ENCODE assay signal across 2 cellular contexts in the genomic region with DNA sequence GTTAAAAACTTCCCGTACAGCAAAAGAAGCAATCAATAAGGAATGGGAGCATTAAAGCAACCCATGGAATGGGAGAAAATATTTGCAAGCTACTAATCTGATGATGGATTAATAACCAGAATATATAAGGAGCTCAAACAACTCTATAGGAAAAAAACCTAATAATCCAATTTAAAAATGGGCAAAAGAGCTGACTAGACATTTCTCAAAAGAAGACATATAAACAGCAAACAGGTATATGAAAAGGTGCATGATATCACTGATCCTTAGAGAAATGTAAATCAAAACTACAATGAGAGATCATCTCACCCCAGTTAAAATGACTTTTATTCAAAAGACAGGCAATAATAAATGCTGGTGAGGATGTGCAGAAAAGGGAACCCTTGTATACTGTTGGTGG.
TF ChIP-seq lines count a peak whose summit lies in the region.

No MANE protein-coding gene starts in this region.

TF ChIP-seq in HepG2, 621 proteins besides CTCF, POLR2A, EP300 and RAD21:
- peak; percentile 90 for TF ChIP-seq MAFF (IDR thresholded peaks at IDR 0.05; ENCODE audit: low read depth, low read length)
- peak; percentile 87 to 94 for TF ChIP-seq MAFK (conservative IDR thresholded peaks at IDR 0.05 in 1 of 2, IDR thresholded peaks at IDR 0.05 in 1 of 2; ENCODE audit: low read length in 2 of 2)
- TF ChIP-seq, protein P1, sequence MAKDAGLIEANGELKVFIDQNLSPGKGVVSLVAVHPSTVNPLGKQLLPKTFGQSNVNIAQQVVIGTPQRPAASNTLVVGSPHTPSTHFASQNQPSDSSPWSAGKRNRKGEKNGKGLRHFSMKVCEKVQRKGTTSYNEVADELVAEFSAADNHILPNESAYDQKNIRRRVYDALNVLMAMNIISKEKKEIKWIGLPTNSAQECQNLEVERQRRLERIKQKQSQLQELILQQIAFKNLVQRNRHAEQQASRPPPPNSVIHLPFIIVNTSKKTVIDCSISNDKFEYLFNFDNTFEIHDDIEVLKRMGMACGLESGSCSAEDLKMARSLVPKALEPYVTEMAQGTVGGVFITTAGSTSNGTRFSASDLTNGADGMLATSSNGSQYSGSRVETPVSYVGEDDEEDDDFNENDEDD (CRISPR knock-in tag; IDR thresholded peaks at IDR 0.05; ENCODE audit: borderline replicate concordance) = no peak
- TF ChIP-seq KDM6A (CRISPR knock-in tag; IDR thresholded peaks at IDR 0.05; ENCODE audit: low read depth) = no peak
- TF ChIP-seq ZNF562 (CRISPR knock-in tag; IDR thresholded peaks at IDR 0.05; ENCODE audit: borderline replicate concordance) = no peak
- no peak for TF ChIP-seq ZNF883 (CRISPR knock-in tag; IDR thresholded peaks at IDR 0.05; ENCODE audit: not compliant biosample characterization)
- no peak for TF ChIP-seq RFX3 (CRISPR knock-in tag; IDR thresholded peaks at IDR 0.05)
TF ChIP-seq in HepG2: peak in this region for 2.

TF ChIP-seq in H1, 55 proteins besides CTCF, POLR2A, EP300 and RAD21:
- TF ChIP-seq PHF8 (conservative IDR thresholded peaks at IDR 0.05; ENCODE audit: low read depth, low read length) (no peak), MAFK (IDR thresholded peaks at IDR 0.05; ENCODE audit: low read depth, low read length) (peak; percentile 61; the same call in 1 of the 2 replicates)
